Comparison of ENCODE assay signal across 10 cellular contexts in the genomic region with DNA sequence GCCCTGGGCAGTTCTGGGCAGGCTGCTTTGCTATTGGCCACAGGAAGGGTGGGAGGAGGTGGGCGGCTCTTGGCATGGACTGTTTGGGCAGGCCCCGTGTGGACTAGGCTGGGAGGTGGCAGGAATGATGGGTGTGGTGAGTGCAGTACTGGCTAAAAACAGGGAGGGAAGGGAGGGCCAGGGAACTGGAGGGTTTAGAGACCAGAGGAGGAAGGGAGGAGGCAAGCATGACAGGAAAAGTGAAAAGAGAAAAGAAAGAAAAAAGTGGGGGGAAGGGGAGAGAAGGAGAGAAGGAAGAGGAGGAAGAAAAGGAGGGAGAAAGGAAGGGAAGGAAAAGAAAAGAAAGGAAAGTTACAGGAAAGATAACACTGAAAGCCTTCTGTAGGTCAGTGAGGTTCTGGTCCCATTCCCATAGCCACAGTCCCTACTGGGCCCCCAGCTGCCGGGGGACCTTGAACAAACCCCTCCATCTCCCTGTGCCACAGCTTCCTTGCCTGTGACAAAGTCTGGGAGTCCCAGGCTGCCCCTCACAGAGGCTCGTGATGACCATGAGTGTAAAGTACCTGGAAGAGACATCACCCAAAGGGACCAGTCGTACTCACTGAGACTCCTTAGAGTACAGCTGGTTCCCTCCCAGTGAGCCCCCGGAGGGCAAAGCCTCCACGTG. TPM values are rescaled to one million over a fixed set of nuclear protein-coding genes. Genes with fewer than 3 reads are reported as not detected.
DNase-seq lines count a peak whose midpoint lies in the region; ATAC-seq and TF ChIP-seq lines count a peak whose summit lies in the region.
"Had no signal": no experiment of that assay in that cellular context is flagged by ENCODE, and none has a peak within 500 bp of the region (broad histone marks: within the 10 kb centered on the region; RNA-seq: fewer than 3 reads in every experiment).

No MANE protein-coding gene starts in this region.

- peaks cover 13% of the 10 kb centered on the region for H3K4me1 Mint-ChIP-seq in stimulated activated naive CD8-positive, alpha-beta T cell treated with anti-CD3 and anti-CD28 coated beads, Interleukin-15, Interleukin-2, amounts not matched to agents 100 ng/mL and 50 ng/mL, for 24 hours (ENCODE audit: low read depth)

- H3K27ac Mint-ChIP-seq in stimulated activated naive CD8-positive, alpha-beta T cell treated with anti-CD3 and anti-CD28 coated beads, Interleukin-15, Interleukin-2, amounts not matched to agents 100 ng/mL and 50 ng/mL, for 24 hours, result no peak overlapping the region

- peaks cover 31% of the 10 kb centered on the region for H3K4me1 ChIP-seq in left ventricle myocardium inferior

- peak overlapping the region; percentile 7 for H3K4me3 Mint-ChIP-seq in stimulated activated naive CD8-positive, alpha-beta T cell treated with anti-CD3 and anti-CD28 coated beads, Interleukin-15, Interleukin-2, amounts not matched to agents 100 ng/mL and 50 ng/mL, for 24 hours

- no peaks in the 10 kb centered on the region for H3K9me3 Mint-ChIP-seq in stimulated activated naive CD8-positive, alpha-beta T cell treated with anti-CD3 and anti-CD28 coated beads, Interleukin-15, Interleukin-2, amounts not matched to agents 100 ng/mL and 50 ng/mL, for 24 hours

- H3K36me3 ChIP-seq in left ventricle myocardium inferior, result no peaks in the 10 kb centered on the region
- H3K36me3 ChIP-seq: SJSA1 had no signal

- H3K4me3 ChIP-seq in left ventricle myocardium inferior, result peak overlapping the region; percentile 82

- no peaks in the 10 kb centered on the region for H3K36me3 Mint-ChIP-seq in stimulated activated naive CD8-positive, alpha-beta T cell treated with anti-CD3 and anti-CD28 coated beads, Interleukin-15, Interleukin-2, amounts not matched to agents 100 ng/mL and 50 ng/mL, for 24 hours (ENCODE audit: low read depth)

- no peak overlapping the region for H3K27ac ChIP-seq in left ventricle myocardium inferior (replicated peaks)
- H3K27ac ChIP-seq: SJSA1 had no signal

- H3K27me3 ChIP-seq in left ventricle myocardium inferior (ENCODE audit: low read depth), result peaks cover 59% of the 10 kb centered on the region

- peaks cover 59% of the 10 kb centered on the region for H3K27me3 Mint-ChIP-seq in stimulated activated naive CD8-positive, alpha-beta T cell treated with anti-CD3 and anti-CD28 coated beads, Interleukin-15, Interleukin-2, amounts not matched to agents 100 ng/mL and 50 ng/mL, for 24 hours

- intact Hi-C loops in left ventricle myocardium inferior (cut with micrococcal nuclease), result no loop called here

- H3K9me3 ChIP-seq in left ventricle myocardium inferior (replicated peaks), result no peaks in the 10 kb centered on the region
- H3K9me3 ChIP-seq: SJSA1 had no signal

- no peak for TF ChIP-seq CTCF in left ventricle myocardium inferior (IDR thresholded peaks at IDR 0.05; ENCODE audit: borderline replicate concordance)

- DNase-seq in NCI-H1417 (lab: John Stamatoyannopoulos, UW), result peak in 2 of 3 experiments; percentile 19 to 36
- no peak for DNase-seq in NCI-H1417 treated with DMSO at 0.1 percent for 48 hours (lab: John Stamatoyannopoulos, UW)
- peak; percentile 40 for DNase-seq in left ventricle myocardium inferior
- DNase-seq in NCI-H2227 (lab: John Stamatoyannopoulos, UW; ENCODE audit: unreplicated experiment), result no peak
- DNase-seq in NCI-H1694 (lab: John Stamatoyannopoulos, UW), result no peak
- DNase-seq: effector CD4-positive, alpha-beta T cell had no signal

- peak; percentile 18 for ATAC-seq in SK-N-SH treated with all-trans-retinoic acid at 6 μM for 48 hours
- ATAC-seq in HG03175 (IDR thresholded peaks at IDR 0.05; ENCODE audit: unreplicated experiment), result no peak

TF ChIP-seq in SK-N-SH treated with all-trans-retinoic acid at 6 μM for 48 hours, 23 proteins besides CTCF, POLR2A, EP300 and RAD21:
- TF ChIP-seq OSR1 (CRISPR knock-in tag; IDR thresholded peaks at IDR 0.05), result no peak
- no peak for TF ChIP-seq CSDC2 (CRISPR knock-in tag; IDR thresholded peaks at IDR 0.05)
- no peak for TF ChIP-seq ZC3H10 (CRISPR knock-in tag; IDR thresholded peaks at IDR 0.05)
- TF ChIP-seq, protein P1, sequence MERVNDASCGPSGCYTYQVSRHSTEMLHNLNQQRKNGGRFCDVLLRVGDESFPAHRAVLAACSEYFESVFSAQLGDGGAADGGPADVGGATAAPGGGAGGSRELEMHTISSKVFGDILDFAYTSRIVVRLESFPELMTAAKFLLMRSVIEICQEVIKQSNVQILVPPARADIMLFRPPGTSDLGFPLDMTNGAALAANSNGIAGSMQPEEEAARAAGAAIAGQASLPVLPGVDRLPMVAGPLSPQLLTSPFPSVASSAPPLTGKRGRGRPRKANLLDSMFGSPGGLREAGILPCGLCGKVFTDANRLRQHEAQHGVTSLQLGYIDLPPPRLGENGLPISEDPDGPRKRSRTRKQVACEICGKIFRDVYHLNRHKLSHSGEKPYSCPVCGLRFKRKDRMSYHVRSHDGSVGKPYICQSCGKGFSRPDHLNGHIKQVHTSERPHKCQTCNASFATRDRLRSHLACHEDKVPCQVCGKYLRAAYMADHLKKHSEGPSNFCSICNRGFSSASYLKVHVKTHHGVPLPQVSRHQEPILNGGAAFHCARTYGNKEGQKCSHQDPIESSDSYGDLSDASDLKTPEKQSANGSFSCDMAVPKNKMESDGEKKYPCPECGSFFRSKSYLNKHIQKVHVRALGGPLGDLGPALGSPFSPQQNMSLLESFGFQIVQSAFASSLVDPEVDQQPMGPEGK (CRISPR knock-in tag; IDR thresholded peaks at IDR 0.05; ENCODE audit: borderline replicate concordance), result no peak
- no peak for TF ChIP-seq BACH2 (CRISPR knock-in tag; IDR thresholded peaks at IDR 0.05; ENCODE audit: borderline replicate concordance)
- no peak for TF ChIP-seq ZNF70 (CRISPR knock-in tag; IDR thresholded peaks at IDR 0.05)
- TF ChIP-seq ESRRG (CRISPR knock-in tag; IDR thresholded peaks at IDR 0.05), result no peak
- no peak for TF ChIP-seq TOX (CRISPR knock-in tag; IDR thresholded peaks at IDR 0.05; ENCODE audit: borderline replicate concordance)
- TF ChIP-seq, protein P2, sequence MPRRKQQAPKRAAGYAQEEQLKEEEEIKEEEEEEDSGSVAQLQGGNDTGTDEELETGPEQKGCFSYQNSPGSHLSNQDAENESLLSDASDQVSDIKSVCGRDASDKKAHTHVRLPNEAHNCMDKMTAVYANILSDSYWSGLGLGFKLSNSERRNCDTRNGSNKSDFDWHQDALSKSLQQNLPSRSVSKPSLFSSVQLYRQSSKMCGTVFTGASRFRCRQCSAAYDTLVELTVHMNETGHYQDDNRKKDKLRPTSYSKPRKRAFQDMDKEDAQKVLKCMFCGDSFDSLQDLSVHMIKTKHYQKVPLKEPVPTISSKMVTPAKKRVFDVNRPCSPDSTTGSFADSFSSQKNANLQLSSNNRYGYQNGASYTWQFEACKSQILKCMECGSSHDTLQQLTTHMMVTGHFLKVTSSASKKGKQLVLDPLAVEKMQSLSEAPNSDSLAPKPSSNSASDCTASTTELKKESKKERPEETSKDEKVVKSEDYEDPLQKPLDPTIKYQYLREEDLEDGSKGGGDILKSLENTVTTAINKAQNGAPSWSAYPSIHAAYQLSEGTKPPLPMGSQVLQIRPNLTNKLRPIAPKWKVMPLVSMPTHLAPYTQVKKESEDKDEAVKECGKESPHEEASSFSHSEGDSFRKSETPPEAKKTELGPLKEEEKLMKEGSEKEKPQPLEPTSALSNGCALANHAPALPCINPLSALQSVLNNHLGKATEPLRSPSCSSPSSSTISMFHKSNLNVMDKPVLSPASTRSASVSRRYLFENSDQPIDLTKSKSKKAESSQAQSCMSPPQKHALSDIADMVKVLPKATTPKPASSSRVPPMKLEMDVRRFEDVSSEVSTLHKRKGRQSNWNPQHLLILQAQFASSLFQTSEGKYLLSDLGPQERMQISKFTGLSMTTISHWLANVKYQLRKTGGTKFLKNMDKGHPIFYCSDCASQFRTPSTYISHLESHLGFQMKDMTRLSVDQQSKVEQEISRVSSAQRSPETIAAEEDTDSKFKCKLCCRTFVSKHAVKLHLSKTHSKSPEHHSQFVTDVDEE (CRISPR knock-in tag; IDR thresholded peaks at IDR 0.05), result no peak
- no peak for TF ChIP-seq ZFP30 (CRISPR knock-in tag; IDR thresholded peaks at IDR 0.05)
- no peak for TF ChIP-seq SNAI2 (CRISPR knock-in tag; IDR thresholded peaks at IDR 0.05)
- no peak for TF ChIP-seq TCF4 (CRISPR knock-in tag; IDR thresholded peaks at IDR 0.05; ENCODE audit: borderline replicate concordance)
- no peak for TF ChIP-seq RARB (CRISPR knock-in tag; IDR thresholded peaks at IDR 0.05)
- no peak for TF ChIP-seq ZNF8 (CRISPR knock-in tag; IDR thresholded peaks at IDR 0.05)
- no peak for TF ChIP-seq PPARA (CRISPR knock-in tag; IDR thresholded peaks at IDR 0.05; ENCODE audit: borderline replicate concordance)
- TF ChIP-seq, protein P3, sequence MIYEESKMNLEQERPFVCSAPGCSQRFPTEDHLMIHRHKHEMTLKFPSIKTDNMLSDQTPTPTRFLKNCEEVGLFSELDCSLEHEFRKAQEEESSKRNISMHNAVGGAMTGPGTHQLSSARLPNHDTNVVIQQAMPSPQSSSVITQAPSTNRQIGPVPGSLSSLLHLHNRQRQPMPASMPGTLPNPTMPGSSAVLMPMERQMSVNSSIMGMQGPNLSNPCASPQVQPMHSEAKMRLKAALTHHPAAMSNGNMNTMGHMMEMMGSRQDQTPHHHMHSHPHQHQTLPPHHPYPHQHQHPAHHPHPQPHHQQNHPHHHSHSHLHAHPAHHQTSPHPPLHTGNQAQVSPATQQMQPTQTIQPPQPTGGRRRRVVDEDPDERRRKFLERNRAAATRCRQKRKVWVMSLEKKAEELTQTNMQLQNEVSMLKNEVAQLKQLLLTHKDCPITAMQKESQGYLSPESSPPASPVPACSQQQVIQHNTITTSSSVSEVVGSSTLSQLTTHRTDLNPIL (CRISPR knock-in tag; IDR thresholded peaks at IDR 0.05; ENCODE audit: low read depth), result no peak
- TF ChIP-seq, protein P4, sequence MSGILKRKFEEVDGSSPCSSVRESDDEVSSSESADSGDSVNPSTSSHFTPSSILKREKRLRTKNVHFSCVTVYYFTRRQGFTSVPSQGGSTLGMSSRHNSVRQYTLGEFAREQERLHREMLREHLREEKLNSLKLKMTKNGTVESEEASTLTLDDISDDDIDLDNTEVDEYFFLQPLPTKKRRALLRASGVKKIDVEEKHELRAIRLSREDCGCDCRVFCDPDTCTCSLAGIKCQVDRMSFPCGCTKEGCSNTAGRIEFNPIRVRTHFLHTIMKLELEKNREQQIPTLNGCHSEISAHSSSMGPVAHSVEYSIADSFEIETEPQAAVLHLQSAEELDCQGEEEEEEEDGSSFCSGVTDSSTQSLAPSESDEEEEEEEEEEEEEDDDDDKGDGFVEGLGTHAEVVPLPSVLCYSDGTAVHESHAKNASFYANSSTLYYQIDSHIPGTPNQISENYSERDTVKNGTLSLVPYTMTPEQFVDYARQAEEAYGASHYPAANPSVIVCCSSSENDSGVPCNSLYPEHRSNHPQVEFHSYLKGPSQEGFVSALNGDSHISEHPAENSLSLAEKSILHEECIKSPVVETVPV (CRISPR knock-in tag; IDR thresholded peaks at IDR 0.05), result no peak

RNA-seq across cellular contexts. Expression of a gene that starts 1.1 kb away (rescaled TPM):
- 4.8 TPM for total RNA-seq in left ventricle myocardium inferior

Comparison
In these comparisons a context has a peak if more than half of its experiments do, and no peak if none do; other contexts are left out.
1. DNase-seq: peak in NCI-H1417 (2 of 3) and left ventricle myocardium inferior (single experiment); none in NCI-H1417 treated with DMSO at 0.1 percent for 48 hours (single experiment), NCI-H2227 (single experiment) and NCI-H1694 (single experiment).